Comparison of ENCODE assay signal across 19 cellular contexts in genomic region chr4:119027815-119028214, GRCh38.
DNase-seq lines count a peak whose midpoint lies in the region; ATAC-seq and TF ChIP-seq lines count a peak whose summit lies in the region.
"Had no signal": no experiment of that assay in that cellular context is flagged by ENCODE, and none has a peak within 500 bp of the region (broad histone marks: within the 10 kb centered on the region; RNA-seq: fewer than 3 reads in every experiment).

No MANE protein-coding gene starts in this region.

- CTCF ChIA-PET in activated CD4-positive, alpha-beta T cell treated with anti-CD3 and anti-CD28 coated beads for 36 hours (lab: Charles Lee): interaction anchor here (1.5 kb wide), 1 partner anchor 13 kb away, joined by 9 read pairs; no protein-coding TSS in a partner anchor

- POLR2A ChIA-PET in activated CD4-positive, alpha-beta T cell treated with anti-CD3 and anti-CD28 coated beads for 36 hours (lab: Charles Lee): no interaction called here

- H3K4me1 Mint-ChIP-seq in activated CD4-positive, alpha-beta T cell treated with anti-CD3 and anti-CD28 coated beads for 36 hours: no peaks in the 10 kb centered on the region
- H3K4me1 Mint-ChIP-seq: naive thymus-derived CD8-positive, alpha-beta T cell had no signal

- no peak for ATAC-seq in activated CD4-positive, alpha-beta T cell treated with anti-CD3 and anti-CD28 coated beads for 36 hours
- ATAC-seq: naive thymus-derived CD8-positive, alpha-beta T cell had no signal

- H3K36me3 ChIP-seq in muscle layer of duodenum (ENCODE audit: control insufficient read depth in 1 of 2, insufficient read depth in 2 of 2, low read length in 2 of 2): peaks cover 14 to 29% of the 10 kb centered on the region in 2 donors
- H3K36me3 ChIP-seq in suprapubic skin: peaks cover 7% of the 10 kb centered on the region
- H3K36me3 ChIP-seq in BE2C: peaks cover 85% of the 10 kb centered on the region

- H3K9me3 ChIP-seq in muscle layer of duodenum (ENCODE audit: control insufficient read depth in 1 of 2, low read length in 2 of 2) (no peaks in the 10 kb centered on the region), suprapubic skin (no peaks in the 10 kb centered on the region), BE2C (no peaks in the 10 kb centered on the region)

- TF ChIP-seq CTCF in coronary artery (IDR thresholded peaks at IDR 0.05) (no peak), suprapubic skin (IDR thresholded peaks at IDR 0.05) (no peak), BE2C (IDR thresholded peaks at IDR 0.05; ENCODE audit: low read depth, low read length) (no peak)

- H3K4me3 Mint-ChIP-seq in activated CD4-positive, alpha-beta T cell treated with anti-CD3 and anti-CD28 coated beads for 36 hours: no peak overlapping the region
- H3K4me3 Mint-ChIP-seq: activated naive CD8-positive, alpha-beta T cell; CD14-positive monocyte; naive thymus-derived CD8-positive, alpha-beta T cell had no signal

- intact Hi-C loops in activated CD4-positive, alpha-beta T cell treated with anti-CD3 and anti-CD28 coated beads for 36 hours (cut with DNase I, micrococcal nuclease): no loop called here

- H3K27me3 ChIP-seq in muscle layer of duodenum (ENCODE audit: low read depth, low read length): no peaks in the 10 kb centered on the region
- no peaks in the 10 kb centered on the region for H3K27me3 ChIP-seq in suprapubic skin
- H3K27me3 ChIP-seq in BE2C: no peaks in the 10 kb centered on the region

- no peak for TF ChIP-seq POLR2A in suprapubic skin (IDR thresholded peaks at IDR 0.05)

- H3K4me3 ChIP-seq in coronary artery (peak overlapping the region; percentile 60), muscle layer of duodenum (ENCODE audit: low read depth in 1 of 2, low read length in 2 of 2) (peak overlapping the region; percentile 55 to 69), suprapubic skin (peak overlapping the region; percentile 17), BE2C (ENCODE audit: low read depth, low read length) (no peak overlapping the region)

- peak overlapping the region; percentile 92 to 93 for H3K27ac ChIP-seq in coronary artery
- H3K27ac ChIP-seq in muscle layer of duodenum (ENCODE audit: low read length): peak overlapping the region; percentile 96
- peak overlapping the region; percentile 88 for H3K27ac ChIP-seq in suprapubic skin

- H3K9me3 Mint-ChIP-seq in activated CD4-positive, alpha-beta T cell treated with anti-CD3 and anti-CD28 coated beads for 36 hours (ENCODE audit: low read depth): no peaks in the 10 kb centered on the region
- H3K9me3 Mint-ChIP-seq: naive thymus-derived CD8-positive, alpha-beta T cell had no signal

- no peaks in the 10 kb centered on the region for H3K36me3 Mint-ChIP-seq in activated CD4-positive, alpha-beta T cell treated with anti-CD3 and anti-CD28 coated beads for 36 hours (ENCODE audit: low read depth)

- H3K27me3 Mint-ChIP-seq in activated CD4-positive, alpha-beta T cell treated with anti-CD3 and anti-CD28 coated beads for 36 hours: no peaks in the 10 kb centered on the region

- H3K4me1 ChIP-seq in muscle layer of duodenum (ENCODE audit: control insufficient read depth in 1 of 2, insufficient read depth in 2 of 2, low read length in 2 of 2): no peaks in the 10 kb centered on the region
- H3K4me1 ChIP-seq in suprapubic skin: peaks cover 27% of the 10 kb centered on the region
- H3K4me1 ChIP-seq in BE2C: no peaks in the 10 kb centered on the region

- DNase-seq in LHCN-M2 (ENCODE audit: low read depth) (peak; percentile 94), coronary artery (ENCODE audit: low spot score) (no peak), suprapubic skin (ENCODE audit: low spot score in 2 of 2) (no peak), UCSD-AML1 (lab: John Stamatoyannopoulos, UW; ENCODE audit: unreplicated experiment) (no peak), KBM-7 (no peak), BE2C (no peak)
- no peak for DNase-seq in activated CD4-positive, alpha-beta T cell treated with anti-CD3 and anti-CD28 coated beads for 36 hours
- DNase-seq: activated CD4-positive, alpha-beta T cell treated with anti-CD3 and anti-CD28 coated beads for 48 hours; caudate nucleus; DMS79; head of caudate nucleus; kidney glomerular epithelial cell; naive thymus-derived CD8-positive, alpha-beta T cell; NCI-H2081 treated with DMSO at 0.1 percent for 48 hours; NCI-H82; stimulated activated naive CD4-positive, alpha-beta T cell treated with Interleukin-2 at 50 U/mL for 16 hours had no signal

- no peak for TF ChIP-seq EP300 in suprapubic skin (IDR thresholded peaks at IDR 0.05)

- WGBS in suprapubic skin: 45% methylated on average over 2 of the region's 2 CpGs

- in situ Hi-C loops in KBM-7 (cut with MboI; ENCODE audit: low pct_unique_long_range_greater_than_20kb, low sequenced_read_pairs): no loop called here

- H3K27ac Mint-ChIP-seq in activated CD4-positive, alpha-beta T cell treated with anti-CD3 and anti-CD28 coated beads for 36 hours: no peak overlapping the region
- H3K27ac Mint-ChIP-seq: activated naive CD8-positive, alpha-beta T cell; naive thymus-derived CD8-positive, alpha-beta T cell had no signal
